28 cellular contexts compared by ENCODE assay signal in the genomic region with DNA sequence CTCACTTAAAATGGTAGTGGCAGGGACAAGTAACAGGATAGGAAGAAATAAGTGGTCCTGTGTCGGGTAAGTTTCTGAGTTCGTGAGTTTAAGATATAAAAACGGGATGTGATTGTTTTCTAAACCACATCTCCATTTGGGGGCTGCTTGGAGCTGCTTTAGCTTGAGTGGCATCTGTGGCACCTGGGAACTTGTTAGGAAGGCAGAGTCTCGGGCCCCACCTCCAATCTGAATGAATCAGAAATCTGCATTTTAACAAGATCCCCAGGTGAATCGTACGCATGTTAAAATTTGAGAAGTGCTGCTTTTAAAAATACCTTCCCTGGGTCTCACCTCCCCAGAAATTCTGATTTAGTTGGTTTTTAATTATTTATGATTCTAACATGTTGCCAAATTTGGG.
"Had no signal": no experiment of that assay in that cellular context is flagged by ENCODE, and none has a peak within 500 bp of the region (broad histone marks: within the 10 kb centered on the region; RNA-seq: fewer than 3 reads in every experiment).

No MANE protein-coding gene starts in this region.

- ATAC-seq: naive thymus-derived CD8-positive, alpha-beta T cell; natural killer cell treated with Interleukin-12 subunit alpha and Interleukin-12 subunit beta and Interleukin-15 and Interleukin-18, amount 100 ng/mL, for 72 hours; pancreas; psoas muscle; right cardiac atrium; right lobe of liver; stimulated activated effector memory CD8-positive, alpha-beta T cell treated with anti-CD3 and anti-CD28 coated beads, Interleukin-12 subunit alpha, Interleukin-12 subunit beta, amount 100 ng/mL, for 72 hours; stimulated activated naive B cell treated with anti-CD40 and anti-IgM and Interleukin-4, amounts not matched to agents 10 μg/mL and 1 μg/mL and 100 μg/mL, for 72 hours had no signal

- H3K27me3 Mint-ChIP-seq: stimulated activated naive B cell treated with anti-CD40 and anti-IgM and Interleukin-4, amounts not matched to agents 10 μg/mL and 1 μg/mL and 100 μg/mL, for 72 hours; stimulated activated naive CD8-positive, alpha-beta T cell treated with anti-CD3 and anti-CD28 coated beads, Interleukin-15, Interleukin-2, amounts not matched to agents 100 ng/mL and 50 ng/mL, for 24 hours had no signal

- H3K4me3 Mint-ChIP-seq: naive thymus-derived CD8-positive, alpha-beta T cell; natural killer cell treated with Interleukin-12 subunit alpha and Interleukin-12 subunit beta and Interleukin-15 and Interleukin-18, amount 100 ng/mL, for 72 hours; nephron progenitor cell; neural crest cell; stimulated activated effector memory CD8-positive, alpha-beta T cell treated with anti-CD3 and anti-CD28 coated beads, Interleukin-12 subunit alpha, Interleukin-12 subunit beta, amount 100 ng/mL, for 72 hours; stimulated activated naive B cell treated with anti-CD40 and anti-IgM and Interleukin-4, amounts not matched to agents 10 μg/mL and 1 μg/mL and 100 μg/mL, for 72 hours; stimulated activated naive CD8-positive, alpha-beta T cell treated with anti-CD3 and anti-CD28 coated beads, Interleukin-15, Interleukin-2, amounts not matched to agents 100 ng/mL and 50 ng/mL, for 24 hours had no signal

- H3K36me3 Mint-ChIP-seq: naive thymus-derived CD8-positive, alpha-beta T cell; natural killer cell treated with Interleukin-12 subunit alpha and Interleukin-12 subunit beta and Interleukin-15 and Interleukin-18, amount 100 ng/mL, for 72 hours; stimulated activated effector memory CD8-positive, alpha-beta T cell treated with anti-CD3 and anti-CD28 coated beads, Interleukin-12 subunit alpha, Interleukin-12 subunit beta, amount 100 ng/mL, for 72 hours; stimulated activated naive B cell treated with anti-CD40 and anti-IgM and Interleukin-4, amounts not matched to agents 10 μg/mL and 1 μg/mL and 100 μg/mL, for 72 hours had no signal

- H3K9me3 Mint-ChIP-seq: nephron progenitor cell; neural crest cell; stimulated activated effector memory CD8-positive, alpha-beta T cell treated with anti-CD3 and anti-CD28 coated beads, Interleukin-12 subunit alpha, Interleukin-12 subunit beta, amount 100 ng/mL, for 72 hours had no signal

- DNase-seq: naive thymus-derived CD8-positive, alpha-beta T cell; nephron progenitor cell; nucleus accumbens; pancreas; psoas muscle; right cardiac atrium; right lobe of liver; sigmoid colon; small intestine; stimulated activated CD4-positive, alpha-beta T cell treated with anti-CD3 and anti-CD28 coated beads, Interleukin-15, amount 100 ng/mL, for 24 hours; stimulated activated CD4-positive, alpha-beta T cell treated with anti-CD3 and anti-CD28 coated beads, Interleukin-2, amount 100 ng/mL, for 24 hours; stimulated activated CD4-positive, alpha-beta T cell treated with anti-CD3 and anti-CD28 coated beads, Interleukin-2, amount 100 ng/mL, for 48 hours; stimulated activated CD4-positive, alpha-beta T cell treated with anti-CD3 and anti-CD28 coated beads, Interleukin-4, amount 100 ng/mL, for 24 hours; stimulated activated naive B cell treated with anti-CD40 and anti-IgM and Interleukin-4, amounts not matched to agents 10 μg/mL and 1 μg/mL and 100 μg/mL, for 72 hours; stimulated activated naive CD4-positive, alpha-beta T cell treated with Interleukin-2 at 50 U/mL for 16 hours; stomach; thyroid gland; trophoblast cell; upper lobe of left lung had no signal

- H3K27ac Mint-ChIP-seq: naive thymus-derived CD8-positive, alpha-beta T cell; natural killer cell treated with Interleukin-12 subunit alpha and Interleukin-12 subunit beta and Interleukin-15 and Interleukin-18, amount 100 ng/mL, for 72 hours; nephron progenitor cell; stimulated activated effector memory CD8-positive, alpha-beta T cell treated with anti-CD3 and anti-CD28 coated beads, Interleukin-12 subunit alpha, Interleukin-12 subunit beta, amount 100 ng/mL, for 72 hours; stimulated activated naive B cell treated with anti-CD40 and anti-IgM and Interleukin-4, amounts not matched to agents 10 μg/mL and 1 μg/mL and 100 μg/mL, for 72 hours; stimulated activated naive CD8-positive, alpha-beta T cell treated with anti-CD3 and anti-CD28 coated beads, Interleukin-15, Interleukin-2, amounts not matched to agents 100 ng/mL and 50 ng/mL, for 24 hours had no signal

- H3K4me1 Mint-ChIP-seq: stimulated activated effector memory CD8-positive, alpha-beta T cell treated with anti-CD3 and anti-CD28 coated beads, Interleukin-12 subunit alpha, Interleukin-12 subunit beta, amount 100 ng/mL, for 72 hours; stimulated activated naive B cell treated with anti-CD40 and anti-IgM and Interleukin-4, amounts not matched to agents 10 μg/mL and 1 μg/mL and 100 μg/mL, for 72 hours had no signal

- H3K4me3 ChIP-seq: pancreas, psoas muscle, right lobe of liver, sigmoid colon, stomach, thoracic aorta, thyroid gland, tibial nerve, upper lobe of left lung, vagina had no signal

- FAIRE-seq: pancreas, small intestine, urothelium cell line had no signal

- H3K27me3 ChIP-seq: neutrophil, pancreas, right lobe of liver, sigmoid colon, stomach, thyroid gland, tibial nerve, upper lobe of left lung, vagina had no signal

- H3K9me3 ChIP-seq: neutrophil, pancreas, psoas muscle, right lobe of liver, sigmoid colon, stomach, thoracic aorta, thyroid gland, tibial nerve, upper lobe of left lung, vagina had no signal

- H3K27ac ChIP-seq: neutrophil, pancreas, psoas muscle, right lobe of liver, sigmoid colon, stomach, thoracic aorta, thyroid gland, upper lobe of left lung, vagina had no signal

- H3K4me1 ChIP-seq: pancreas, psoas muscle, sigmoid colon, stomach, thyroid gland, upper lobe of left lung, vagina had no signal

- H3K36me3 ChIP-seq: neutrophil, pancreas, right lobe of liver, sigmoid colon, stomach, thoracic aorta, thyroid gland, tibial nerve, upper lobe of left lung, vagina had no signal
